8 cellular contexts compared by ENCODE assay signal in the genomic region with DNA sequence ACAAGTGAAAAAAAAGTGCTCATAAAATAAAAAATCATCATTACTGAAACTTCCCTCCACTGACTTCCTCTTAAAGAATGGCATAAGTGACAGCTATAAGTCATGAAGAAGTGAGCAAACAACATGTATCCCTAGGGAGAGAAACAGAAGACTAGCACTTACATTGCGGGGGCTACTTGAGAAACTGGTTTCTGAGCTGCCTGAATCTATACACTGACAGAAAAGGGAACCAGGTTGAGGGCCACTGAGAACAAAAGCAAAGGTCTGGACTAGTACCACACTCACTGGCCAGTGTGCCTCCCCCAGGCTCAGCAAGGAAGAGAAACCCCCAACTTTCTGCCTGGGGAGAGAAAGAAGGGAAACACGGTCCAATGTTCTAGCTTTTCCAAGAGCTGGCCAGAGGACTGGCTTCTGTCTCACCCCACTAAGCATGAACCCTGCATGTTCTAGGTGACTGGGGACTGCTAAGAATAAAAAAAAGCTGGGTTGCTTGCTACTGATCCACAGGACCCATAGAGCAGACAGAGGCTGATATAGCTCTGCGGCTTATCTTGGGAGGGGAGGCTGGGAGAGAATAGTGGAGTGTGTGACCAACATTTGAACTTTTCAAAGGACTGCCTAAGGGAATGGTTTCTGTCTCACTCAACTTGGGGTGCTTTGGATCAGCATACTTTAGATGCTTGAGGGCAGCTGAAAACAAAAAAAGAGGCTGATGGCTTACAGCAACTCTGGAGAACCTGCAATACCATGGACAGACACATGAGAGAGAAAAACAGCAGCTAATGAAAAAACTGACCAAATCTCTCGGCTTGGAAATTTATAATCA.
DNase-seq lines count a peak whose midpoint lies in the region; ATAC-seq and TF ChIP-seq lines count a peak whose summit lies in the region.

No MANE protein-coding gene starts in this region.

- ATAC-seq in GM21515 (IDR thresholded peaks at IDR 0.05; ENCODE audit: unreplicated experiment) (peak; percentile 81), HG03558 (IDR thresholded peaks at IDR 0.05; ENCODE audit: extremely low read depth, unreplicated experiment) (peak; percentile 88)

- H4K20me1 ChIP-seq in DOHH2 (ENCODE audit: control insufficient read depth, insufficient read depth, low read depth, low read length) = peaks cover 18% of the 10 kb centered on the region

- H3K9me2 ChIP-seq in DOHH2 (replicated peaks; ENCODE audit: control insufficient read depth, low read length) = no peaks in the 10 kb centered on the region

- no peaks in the 10 kb centered on the region for H3F3A ChIP-seq in DOHH2 (ENCODE audit: control insufficient read depth, insufficient read depth)

- peaks cover 15% of the 10 kb centered on the region for H3K4me1 ChIP-seq in DOHH2 (ENCODE audit: control insufficient read depth, low read length)

- H3K36me3 ChIP-seq in DOHH2 (ENCODE audit: control insufficient read depth, low read length) (peaks cover 67% of the 10 kb centered on the region), WERI-Rb-1 (peaks cover 20% of the 10 kb centered on the region)

- DNase-seq in foreskin fibroblast = peak in 1 of 2 donors; percentile 23
- DNase-seq in NCI-H1417 treated with DMSO at 0.1 percent for 48 hours (lab: John Stamatoyannopoulos, UW) = no peak
- no peak for DNase-seq in activated gamma-delta T cell treated with Interleukin-2 at 50 U/mL for 16 hours
- DNase-seq in WERI-Rb-1 = no peak
- DNase-seq in HPDE6-E6E7 (ENCODE audit: extremely low spot score) = no peak

- H3K27me3 ChIP-seq in DOHH2 (ENCODE audit: control insufficient read depth, low read length) (no peaks in the 10 kb centered on the region), WERI-Rb-1 (ENCODE audit: insufficient read depth, low read depth, severe bottlenecking) (no peaks in the 10 kb centered on the region)

- TF ChIP-seq CTCF in DOHH2 (IDR thresholded peaks at IDR 0.05; ENCODE audit: low read depth, low read length, poor library complexity, severe bottlenecking) (no peak), foreskin fibroblast (IDR thresholded peaks at IDR 0.05; ENCODE audit: low read depth, low read length) (peak; percentile 20), WERI-Rb-1 (IDR thresholded peaks at IDR 0.05; ENCODE audit: low read depth, low read length) (no peak)

- H3K4me3 ChIP-seq in DOHH2 (ENCODE audit: low read length) = no peak overlapping the region
- H3K4me3 ChIP-seq in foreskin fibroblast (ENCODE audit: low read depth in 1 of 2, low read length in 2 of 2) = no peak overlapping the region
- H3K4me3 ChIP-seq in WERI-Rb-1 (ENCODE audit: low read depth, low read length) = no peak overlapping the region

- H3K9me3 ChIP-seq in DOHH2 (ENCODE audit: control insufficient read depth, insufficient read depth, low read length) (no peaks in the 10 kb centered on the region), WERI-Rb-1 (ENCODE audit: severe bottlenecking) (no peaks in the 10 kb centered on the region)

- H3K79me2 ChIP-seq in DOHH2 (ENCODE audit: control insufficient read depth, low read length) = peaks cover 98% of the 10 kb centered on the region

- H3K4me2 ChIP-seq in DOHH2 (ENCODE audit: low read length) = peak overlapping the region; percentile 9; the same call in 1 of the 2 replicates

- H3K27ac ChIP-seq in DOHH2 (ENCODE audit: low read depth, low read length) = no peak overlapping the region
- H3K27ac ChIP-seq in WERI-Rb-1 = no peak overlapping the region
